6 cellular contexts compared by ENCODE assay signal in genomic region chr1:155967410-155968400, GRCh38. TPM values are rescaled to one million over a fixed set of nuclear protein-coding genes. Genes with fewer than 3 reads are reported as not detected.
DNase-seq lines count a peak whose midpoint lies in the region; ATAC-seq, FAIRE-seq and TF ChIP-seq lines count a peak whose summit lies in the region.

No MANE protein-coding gene starts in this region.

- H3K4me3 Mint-ChIP-seq in GM23338 = peak overlapping the region; percentile 30

- no peak overlapping the region for H2AFZ ChIP-seq in GM23338

- WGBS in adipose tissue, 3 donors = 38 to 73% (median 38%) methylated on average over 19 of the region's 19 CpGs

- no peaks in the 10 kb centered on the region for H3K9me2 ChIP-seq in GM23338 (ENCODE audit: insufficient read depth)

- no peaks in the 10 kb centered on the region for H3K27me3 ChIP-seq in GM23338 (ENCODE audit: insufficient read depth)

- DNase-seq in GM23338 (ENCODE audit: low spot score) (peak; percentile 69), mucosa of descending colon (no peak), NCI-H446 treated with DMSO at 0.1 percent for 48 hours (lab: John Stamatoyannopoulos, UW) (no peak), NCI-H69 (lab: John Stamatoyannopoulos, UW) (no peak), frontal cortex (ENCODE audit: low spot score in 2 of 2) (no peak)

- intact Hi-C loops in mucosa of descending colon (cut with DNase I, micrococcal nuclease) = no loop called here

- H3K4me3 ChIP-seq in GM23338 (peak overlapping the region; percentile 41), mucosa of descending colon (no peak overlapping the region)

- H3K27ac Mint-ChIP-seq in GM23338 = peak overlapping the region; percentile 78

- peak; percentile 41 for ATAC-seq in GM23338
- ATAC-seq in mucosa of descending colon = peak; percentile 22

- H3K36me3 ChIP-seq in GM23338 (ENCODE audit: insufficient read depth) = peaks cover 14% of the 10 kb centered on the region
- peaks cover 10% of the 10 kb centered on the region for H3K36me3 ChIP-seq in mucosa of descending colon (ENCODE audit: low read depth)

- no peaks in the 10 kb centered on the region for H3K9me3 Mint-ChIP-seq in GM23338

- H3K4me1 Mint-ChIP-seq in GM23338 = peaks cover 61% of the 10 kb centered on the region

- H3K36me3 Mint-ChIP-seq in GM23338 (ENCODE audit: low read depth) = peaks cover 61% of the 10 kb centered on the region

- H3K79me2 ChIP-seq in GM23338 (replicated peaks; ENCODE audit: insufficient read depth) = peaks cover 49% of the 10 kb centered on the region

- H3K27ac ChIP-seq in GM23338 (ENCODE audit: low read depth) = peak overlapping the region; percentile 78
- H3K27ac ChIP-seq in adipose tissue (ENCODE audit: low read depth, low read length) = peak overlapping the region; percentile 19

- H3K27me3 Mint-ChIP-seq in GM23338 (ENCODE audit: insufficient read depth, low read depth, poor library complexity) = peaks cover 13% of the 10 kb centered on the region

- no peaks in the 10 kb centered on the region for H3K9me3 ChIP-seq in mucosa of descending colon

- no peak for FAIRE-seq in frontal cortex (lab: Jason Lieb, UNC)

- TF ChIP-seq CTCF in GM23338 (conservative IDR thresholded peaks at IDR 0.05; ENCODE audit: low read depth in 2 of 2) = no peak
- TF ChIP-seq CTCF in mucosa of descending colon (IDR thresholded peaks at IDR 0.05) = no peak

- peaks cover 35% of the 10 kb centered on the region for H4K20me1 ChIP-seq in GM23338 (replicated peaks; ENCODE audit: insufficient read depth)

- peak overlapping the region; percentile 75 for H3K4me2 ChIP-seq in GM23338

- H3K4me1 ChIP-seq in GM23338 (ENCODE audit: insufficient read depth) (peaks cover 44% of the 10 kb centered on the region), mucosa of descending colon (ENCODE audit: low read depth) (peaks cover 21% of the 10 kb centered on the region)

- H3F3A ChIP-seq in GM23338 (replicated peaks; ENCODE audit: low read depth) = peaks cover 10% of the 10 kb centered on the region; the same call in 1 of the 2 replicates

TF ChIP-seq in GM23338, 12 proteins besides CTCF, POLR2A, EP300 and RAD21 (continues in another document):
- no peak for TF ChIP-seq NANOG (IDR thresholded peaks at IDR 0.05; ENCODE audit: borderline replicate concordance)
- TF ChIP-seq ZNF331 (CRISPR knock-in tag; IDR thresholded peaks at IDR 0.05; ENCODE audit: low read depth) = no peak
- no peak for TF ChIP-seq EZH2 (IDR thresholded peaks at IDR 0.05; ENCODE audit: low read depth, unreplicated experiment)
- no peak for TF ChIP-seq ZNF462 (CRISPR knock-in tag; IDR thresholded peaks at IDR 0.05)
- 0 out of 2 replicates have a peak, but pooled peaks have one; percentile 19 for TF ChIP-seq ETS1 (IDR thresholded peaks at IDR 0.05)

RNA-seq across cellular contexts. Expression of gene ARHGEF2, which starts 10.6 kb away (rescaled TPM):
- 64.0 and 87.6 TPM in 2 replicates for total RNA-seq in GM23338 (2014; rRNA removed; shearing (Covaris generic))
- polyA plus RNA-seq in GM23338 (2016; fragmentation: Nextera tagmentation; extraction: Ambion mirVana) (21.2 and 23.0 TPM in 2 replicates), adipose tissue (10 to 100 TPM; 10.0 to 67.3 (median 60.8) TPM)
- total RNA-seq in mucosa of descending colon (100 to 1,000 TPM in 1 of 3 donors, 10 to 100 TPM in 2; 79.7 to 132 (median 90.5) TPM), frontal cortex (99.5 TPM)

RNA-seq across cellular contexts. Expression of gene RXFP4, which starts 26.3 kb away (rescaled TPM):
- not detected in 2 replicates for total RNA-seq in GM23338 (2014; rRNA removed; shearing (Covaris generic))
- polyA plus RNA-seq in GM23338 (2016; fragmentation: Nextera tagmentation; extraction: Ambion mirVana) (0.23 TPM in 1 of 2 replicates, not detected in the other), adipose tissue (under 1 TPM in 1 of 3 donors, not detected in 2; 0.07 TPM)
- total RNA-seq in mucosa of descending colon (1 to 10 TPM; 1.2 to 4.2 (median 3.3) TPM), frontal cortex (not detected)

RNA-seq across cellular contexts. Expression of gene KHDC4, which starts 33.5 kb away (rescaled TPM):
- total RNA-seq in GM23338 (2014; rRNA removed; shearing (Covaris generic)) = 56.0 and 57.7 TPM in 2 replicates
- 41.2 and 47.1 TPM in 2 replicates for polyA plus RNA-seq in GM23338 (2016; fragmentation: Nextera tagmentation; extraction: Ambion mirVana)
- 10 to 100 TPM; 14.9 to 16.6 (median 15.2) TPM for polyA plus RNA-seq in adipose tissue
- 10 to 100 TPM; 52.9 to 59.5 (median 58.6) TPM for total RNA-seq in mucosa of descending colon
- 30.6 TPM for total RNA-seq in frontal cortex

RNA-seq across cellular contexts. Expression of gene SSR2, which starts 53.0 kb away (rescaled TPM):
- 270 and 291 TPM in 2 replicates for total RNA-seq in GM23338 (2014; rRNA removed; shearing (Covaris generic))
- polyA plus RNA-seq in GM23338 (2016; fragmentation: Nextera tagmentation; extraction: Ambion mirVana) (130 and 136 TPM in 2 replicates), adipose tissue (100 to 1,000 TPM; 221 to 387 (median 237) TPM)
- total RNA-seq in mucosa of descending colon (100 to 1,000 TPM; 144 to 203 (median 164) TPM), frontal cortex (230 TPM)

RNA-seq across cellular contexts. Expression of gene RIT1, which starts 56.6 kb away (rescaled TPM):
- total RNA-seq in GM23338 (2014; rRNA removed; shearing (Covaris generic)) = 15.8 and 24.4 TPM in 2 replicates
- polyA plus RNA-seq in GM23338 (2016; fragmentation: Nextera tagmentation; extraction: Ambion mirVana) = 19.3 and 21.5 TPM in 2 replicates
- polyA plus RNA-seq in adipose tissue = 10 to 100 TPM in 2 of 3 donors, 1 to 10 TPM in 1; 4.4 to 16.5 (median 13.8) TPM
- 10 to 100 TPM; 21.8 to 29.7 (median 23.5) TPM for total RNA-seq in mucosa of descending colon
- total RNA-seq in frontal cortex = 33.8 TPM
